ENCODE assay signal across 19 cellular contexts in genomic region chr7:40828686-40829085, GRCh38.
"Had no signal": no experiment of that assay in that cellular context is flagged by ENCODE, and none has a peak within 500 bp of the region (broad histone marks: within the 10 kb centered on the region; RNA-seq: fewer than 3 reads in every experiment).

No MANE protein-coding gene starts in this region.

- H3K27me3 ChIP-seq: neural progenitor cell, tibial nerve had no signal

- H3K9ac ChIP-seq: neural progenitor cell had no signal

- H3K4me3 ChIP-seq: left ventricle myocardium inferior, lower lobe of right lung, neural progenitor cell, psoas muscle, tibial nerve had no signal

- H3K4me1 ChIP-seq: lower lobe of right lung, psoas muscle had no signal

- ATAC-seq: esophagus mucosa, left cardiac atrium, lower lobe of right lung, natural killer cell, psoas muscle, sciatic nerve had no signal

- H2AFZ ChIP-seq: neural progenitor cell had no signal

- FAIRE-seq: endometrium, frontal cortex, kidney had no signal

- H3K27ac ChIP-seq: left ventricle myocardium inferior, lower lobe of right lung, neural progenitor cell, psoas muscle had no signal

- H3K9me3 ChIP-seq: left ventricle myocardium inferior, lower lobe of right lung, psoas muscle, tibial nerve had no signal

- H3K36me3 ChIP-seq: left ventricle myocardium inferior, lower lobe of right lung, neural progenitor cell, tibial nerve had no signal

- DNase-seq: effector memory CD4-positive, alpha-beta T cell; glutamatergic neuron; immature natural killer cell; kidney; left cardiac atrium; left ventricle myocardium inferior; lower lobe of right lung; natural killer cell; occipital lobe; psoas muscle; retina; stimulated activated CD4-positive, alpha-beta T cell treated with anti-CD3 and anti-CD28 coated beads, Interleukin-12 subunit alpha, Interleukin-12 subunit beta, amount 100 ng/mL, for 4 hours; stimulated activated naive CD4-positive, alpha-beta T cell treated with Interleukin-2 at 50 U/mL for 16 hours had no signal
